Comparison of ENCODE assay signal across 12 cellular contexts in genomic region chr2:161138429-161138828, GRCh38. TPM values are rescaled to one million over a fixed set of nuclear protein-coding genes. Genes with fewer than 3 reads are reported as not detected.
A peak's percentile ranks its signal among the peaks of the same experiment; 100 is the strongest.
DNase-seq lines count a peak whose midpoint lies in the region; ATAC-seq and TF ChIP-seq lines count a peak whose summit lies in the region.
"Had no signal": no experiment of that assay in that cellular context is flagged by ENCODE, and none has a peak within 500 bp of the region (broad histone marks: within the 10 kb centered on the region; RNA-seq: fewer than 3 reads in every experiment).

No MANE protein-coding gene starts in this region.

- H3K27me3 ChIP-seq in neutrophil (no peaks in the 10 kb centered on the region), hepatocyte (no peaks in the 10 kb centered on the region)

- no peaks in the 10 kb centered on the region for H4K20me1 ChIP-seq in hepatocyte (ENCODE audit: insufficient read depth, poor library complexity, severe bottlenecking)

- H3K9me3 Mint-ChIP-seq in activated naive CD4-positive, alpha-beta T cell treated with anti-CD3 and anti-CD28 coated beads, Interleukin-2, amount 50 U/mL, for 72 hours = peaks cover 6 to 10% of the 10 kb centered on the region in 2 donors

- H3K79me2 ChIP-seq in hepatocyte = no peaks in the 10 kb centered on the region

- H3K4me3 ChIP-seq in GM12865 (ENCODE audit: low read depth, low read length) (peak overlapping the region; percentile 96), neutrophil (ENCODE audit: low read depth in 1 of 2, low read length in 1 of 2) (peak overlapping the region in 1 of 2 experiments; percentile 24), hepatocyte (no peak overlapping the region)

- H3K36me3 Mint-ChIP-seq in activated naive CD4-positive, alpha-beta T cell treated with anti-CD3 and anti-CD28 coated beads, Interleukin-2, amount 50 U/mL, for 72 hours = peaks cover 18 to 34% of the 10 kb centered on the region in 2 donors

- peaks cover 61 to 67% of the 10 kb centered on the region in 2 experiments for H3K4me1 ChIP-seq in neutrophil (ENCODE audit: control insufficient read depth in 1 of 2, insufficient read depth in 1 of 2, low read depth in 1 of 2, low read length in 1 of 2)
- H3K4me1 ChIP-seq in hepatocyte (ENCODE audit: insufficient read depth) = peaks cover 21% of the 10 kb centered on the region

- H3K4me2 ChIP-seq in hepatocyte = no peak overlapping the region

- H3K36me3 ChIP-seq in neutrophil = no peaks in the 10 kb centered on the region
- no peaks in the 10 kb centered on the region for H3K36me3 ChIP-seq in hepatocyte (replicated peaks; ENCODE audit: insufficient read depth, low read depth)

- no peaks in the 10 kb centered on the region for H3K9me2 ChIP-seq in hepatocyte (replicated peaks; ENCODE audit: insufficient read depth)

- ATAC-seq in HG02759 (IDR thresholded peaks at IDR 0.05; ENCODE audit: unreplicated experiment) (peak; percentile 20), omental fat pad (ENCODE audit: low FRiP score) (no peak)
- peak; percentile 17 to 18 for ATAC-seq in activated naive CD4-positive, alpha-beta T cell treated with anti-CD3 and anti-CD28 coated beads, Interleukin-2, amount 50 U/mL, for 72 hours

- H2AFZ ChIP-seq in hepatocyte = no peak overlapping the region

- DNase-seq in GM12865 (ENCODE audit: low read depth) = peak; percentile 52
- no peak for DNase-seq in activated naive CD4-positive, alpha-beta T cell treated with anti-CD3 and anti-CD28 coated beads, Interleukin-2, amount 50 U/mL, for 72 hours (ENCODE audit: low spot score in 2 of 2)
- DNase-seq in omental fat pad (ENCODE audit: low spot score) = no peak
- no peak for DNase-seq in hepatocyte (ENCODE audit: low spot score)
- DNase-seq in NCI-H510A (lab: John Stamatoyannopoulos, UW) = no peak
- no peak for DNase-seq in middle frontal gyrus (ENCODE audit: extremely low spot score, low spot score)
- DNase-seq: caudate nucleus; NCI-H146; stimulated activated CD4-positive, alpha-beta T cell treated with anti-CD3 and anti-CD28 coated beads, Interleukin-4, amount 100 ng/mL, for 1 hour; T1000 had no signal

- TF ChIP-seq CTCF in GM12865 (IDR thresholded peaks at IDR 0.05; ENCODE audit: insufficient read depth, low read depth, low read length, missing control alignments) = no peak
- TF ChIP-seq CTCF in neutrophil (IDR thresholded peaks at IDR 0.05) = no peak
- no peak for TF ChIP-seq CTCF in omental fat pad (IDR thresholded peaks at IDR 0.05)
- TF ChIP-seq CTCF in hepatocyte (IDR thresholded peaks at IDR 0.05; ENCODE audit: poor library complexity) = no peak

- 88% methylated on average over 2 of the region's 2 CpGs for WGBS in hepatocyte (ENCODE audit: low lambda C conversion rate, missing lambda C conversion rate)

- peak overlapping the region; percentile 97 to 98 for H3K27ac Mint-ChIP-seq in activated naive CD4-positive, alpha-beta T cell treated with anti-CD3 and anti-CD28 coated beads, Interleukin-2, amount 50 U/mL, for 72 hours

- H3K9me3 ChIP-seq in neutrophil (no peaks in the 10 kb centered on the region), hepatocyte (ENCODE audit: low read depth) (no peaks in the 10 kb centered on the region)

- H3K27ac ChIP-seq in neutrophil (peak overlapping the region; percentile 85), hepatocyte (no peak overlapping the region)

RNA-seq across cellular contexts. Expression of gene TANK, which starts 21.8 kb away (rescaled TPM):
- 100 to 1,000 TPM in 1 of 2 donors, 10 to 100 TPM in 1; 90.3 to 126 TPM for total RNA-seq in activated naive CD4-positive, alpha-beta T cell treated with anti-CD3 and anti-CD28 coated beads, Interleukin-2, amount 50 U/mL, for 72 hours
- total RNA-seq in omental fat pad (100 to 1,000 TPM; 102 to 143 (median 121) TPM), hepatocyte (54.7 and 66.7 TPM in 2 replicates)
- 37.6 and 45.1 TPM in 2 replicates for polyA plus RNA-seq in hepatocyte
